Comparison of ENCODE assay signal across 10 cellular contexts in genomic region chr5:126044111-126044668, GRCh38.
DNase-seq lines count a peak whose midpoint lies in the region; ATAC-seq lines count a peak whose summit lies in the region.
"Had no signal": no experiment of that assay in that cellular context is flagged by ENCODE, and none has a peak within 500 bp of the region (broad histone marks: within the 10 kb centered on the region; RNA-seq: fewer than 3 reads in every experiment).

No MANE protein-coding gene starts in this region.

- DNase-seq in HuH-7 (ENCODE audit: low spot score): peak; percentile 3
- peak; percentile 97 for DNase-seq in NCI-H69 (lab: John Stamatoyannopoulos, UW)
- peak; percentile 44 for DNase-seq in fibroblast of peridontal ligament (ENCODE audit: extremely low read depth)
- peak; percentile 19 for DNase-seq in renal cortical epithelial cell (ENCODE audit: low read depth)
- DNase-seq in activated T-cell treated with anti-CD3 and anti-CD28 coated beads for 4 hours: no peak
- DNase-seq in stimulated activated CD4-positive, alpha-beta T cell treated with anti-CD3 and anti-CD28 coated beads, Interleukin-4, amount 100 ng/mL, for 1 hour: no peak
- DNase-seq in activated CD4-positive, alpha-beta T cell treated with anti-CD3 and anti-CD28 coated beads, Interleukin-2, amount 50 U/mL, for 48 hours: no peak
- DNase-seq: activated CD4-positive, alpha-beta memory T cell treated with anti-CD3 and anti-CD28 coated beads, Interleukin-2, amount 10 ng/mL, durations not matched to agents 7 days and 5 days; stimulated activated CD4-positive, alpha-beta T cell treated with anti-CD3 and anti-CD28 coated beads, Interleukin-4, amount 100 ng/mL, for 4 hours had no signal

- no peak for ATAC-seq in HG03457 (IDR thresholded peaks at IDR 0.05; ENCODE audit: unreplicated experiment)

Comparison
In these comparisons a context has a peak if more than half of its experiments do, and no peak if none do; other contexts are left out.
1. DNase-seq: peak in HuH-7 (single experiment), NCI-H69 (single experiment), fibroblast of peridontal ligament (single experiment) and renal cortical epithelial cell (single experiment); none in activated T-cell treated with anti-CD3 and anti-CD28 coated beads for 4 hours (single experiment), stimulated activated CD4-positive, alpha-beta T cell treated with anti-CD3 and anti-CD28 coated beads, Interleukin-4, amount 100 ng/mL, for 1 hour (single experiment) and activated CD4-positive, alpha-beta T cell treated with anti-CD3 and anti-CD28 coated beads, Interleukin-2, amount 50 U/mL, for 48 hours (0 of 2).